Comparison of ENCODE assay signal across 1 cellular context in the genomic region with DNA sequence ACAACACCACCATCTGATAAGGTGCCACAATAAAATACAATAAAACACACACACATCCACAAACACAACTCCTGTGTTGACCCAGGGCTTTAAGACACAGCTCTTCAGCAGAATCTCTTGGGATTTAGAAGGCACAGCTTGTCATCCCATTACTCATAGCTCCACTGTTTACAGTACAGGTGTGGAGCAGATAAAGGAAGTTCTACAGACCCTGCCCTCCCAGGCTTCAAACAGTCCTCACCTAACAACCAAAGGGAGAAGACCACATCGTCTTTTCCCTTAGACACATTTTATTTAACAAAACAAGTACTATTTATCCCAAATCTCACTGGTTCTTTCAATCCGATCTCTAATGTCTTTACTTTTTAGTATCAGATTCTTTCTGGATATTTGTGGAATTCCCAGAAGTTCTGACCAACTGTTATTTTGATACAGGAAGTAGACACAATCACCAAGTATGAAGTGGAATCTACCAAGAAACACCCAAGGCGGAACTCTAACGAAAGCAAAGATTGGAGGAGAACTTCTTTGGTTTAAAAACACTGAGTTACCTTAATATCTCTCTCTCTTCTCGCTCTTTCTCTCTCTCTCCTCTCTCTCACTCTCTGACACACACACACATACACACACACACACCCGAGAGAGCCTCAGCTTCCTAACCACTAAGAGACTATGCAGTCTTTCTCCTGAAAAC.
TF ChIP-seq lines count a peak whose summit lies in the region.

No MANE protein-coding gene starts in this region.

TF ChIP-seq in HEK293, 187 proteins besides CTCF, POLR2A, EP300 and RAD21 (continued from another document and continues in another):
- TF ChIP-seq, protein P1, sequence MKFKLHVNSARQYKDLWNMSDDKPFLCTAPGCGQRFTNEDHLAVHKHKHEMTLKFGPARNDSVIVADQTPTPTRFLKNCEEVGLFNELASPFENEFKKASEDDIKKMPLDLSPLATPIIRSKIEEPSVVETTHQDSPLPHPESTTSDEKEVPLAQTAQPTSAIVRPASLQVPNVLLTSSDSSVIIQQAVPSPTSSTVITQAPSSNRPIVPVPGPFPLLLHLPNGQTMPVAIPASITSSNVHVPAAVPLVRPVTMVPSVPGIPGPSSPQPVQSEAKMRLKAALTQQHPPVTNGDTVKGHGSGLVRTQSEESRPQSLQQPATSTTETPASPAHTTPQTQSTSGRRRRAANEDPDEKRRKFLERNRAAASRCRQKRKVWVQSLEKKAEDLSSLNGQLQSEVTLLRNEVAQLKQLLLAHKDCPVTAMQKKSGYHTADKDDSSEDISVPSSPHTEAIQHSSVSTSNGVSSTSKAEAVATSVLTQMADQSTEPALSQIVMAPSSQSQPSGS (tag by site-specific recombination; IDR thresholded peaks at IDR 0.05; ENCODE audit: low read depth) = no peak
- TF ChIP-seq ZNF138 (tag by site-specific recombination; IDR thresholded peaks at IDR 0.05; ENCODE audit: borderline replicate concordance) (no peak), ZNF391 (tag by site-specific recombination; IDR thresholded peaks at IDR 0.05; ENCODE audit: borderline replicate concordance, low read depth) (no peak), ZNF621 (tag by site-specific recombination; IDR thresholded peaks at IDR 0.05) (no peak), ZNF10 (tag by site-specific recombination; IDR thresholded peaks at IDR 0.05) (0 out of 2 replicates have a peak, but pooled peaks have one; percentile 69), KLF8 (tag by site-specific recombination; IDR thresholded peaks at IDR 0.05) (peak; percentile 84), MEIS1 (CRISPR knock-in tag; IDR thresholded peaks at IDR 0.05; ENCODE audit: borderline replicate concordance) (no peak), SP2 (tag by site-specific recombination; IDR thresholded peaks at IDR 0.05) (peak; percentile 16; the same call in 1 of the 2 replicates), ZNF658 (tag by site-specific recombination; IDR thresholded peaks at IDR 0.05) (no peak), REPIN1 (tag by site-specific recombination; IDR thresholded peaks at IDR 0.05; ENCODE audit: low read depth) (no peak), ZBTB1 (tag by site-specific recombination; IDR thresholded peaks at IDR 0.05) (0 out of 2 replicates have a peak, but pooled peaks have one; percentile 25), HOXD13 (CRISPR knock-in tag; IDR thresholded peaks at IDR 0.05; ENCODE audit: borderline replicate concordance) (no peak), RBAK (tag by site-specific recombination; IDR thresholded peaks at IDR 0.05) (no peak), GLI4 (tag by site-specific recombination; IDR thresholded peaks at IDR 0.05) (no peak), ZNF366 (tag by site-specific recombination; conservative IDR thresholded peaks at IDR 0.05) (peak; percentile 57), ZNF629 (tag by site-specific recombination; IDR thresholded peaks at IDR 0.05) (no peak; the same call in 1 of the 2 replicates), ZNF707 (tag by site-specific recombination; IDR thresholded peaks at IDR 0.05) (no peak), ZNF792 (tag by site-specific recombination; IDR thresholded peaks at IDR 0.05) (peak; percentile 53; the same call in 1 of the 2 replicates), ZNF561 (tag by site-specific recombination; IDR thresholded peaks at IDR 0.05; ENCODE audit: borderline replicate concordance) (peak; percentile 66), ZNF654 (tag by site-specific recombination; IDR thresholded peaks at IDR 0.05; ENCODE audit: low read depth) (no peak; the same call in none of the 2 replicates), BCL11A (tag by site-specific recombination; IDR thresholded peaks at IDR 0.05; ENCODE audit: low read depth) (peak; percentile 61; the same call in 1 of the 2 replicates), BCL11B (tag by site-specific recombination; IDR thresholded peaks at IDR 0.05; ENCODE audit: low read depth) (no peak), SP3 (tag by site-specific recombination; IDR thresholded peaks at IDR 0.05) (0 out of 2 replicates have a peak, but pooled peaks have one; percentile 27), ZNF544 (tag by site-specific recombination; IDR thresholded peaks at IDR 0.05) (no peak), OSR2 (tag by site-specific recombination; IDR thresholded peaks at IDR 0.05) (0 out of 2 replicates have a peak, but pooled peaks have one; percentile 35), ZBTB21 (tag by site-specific recombination; IDR thresholded peaks at IDR 0.05) (peak; percentile 48; the same call in 1 of the 2 replicates), ZBTB20 (tag by site-specific recombination; IDR thresholded peaks at IDR 0.05) (0 out of 2 replicates have a peak, but pooled peaks have one; percentile 19), WT1 (tag by site-specific recombination; IDR thresholded peaks at IDR 0.05) (no peak; the same call in 1 of the 2 replicates), ZNF776 (tag by site-specific recombination; IDR thresholded peaks at IDR 0.05; ENCODE audit: borderline replicate concordance) (no peak), ZNF24 (tag by site-specific recombination; IDR thresholded peaks at IDR 0.05) (0 out of 2 replicates have a peak, but pooled peaks have one; percentile 37), ZNF571 (tag by site-specific recombination; IDR thresholded peaks at IDR 0.05) (no peak), ZNF23 (tag by site-specific recombination; IDR thresholded peaks at IDR 0.05; ENCODE audit: borderline replicate concordance) (no peak)
- TF ChIP-seq, protein P2, sequence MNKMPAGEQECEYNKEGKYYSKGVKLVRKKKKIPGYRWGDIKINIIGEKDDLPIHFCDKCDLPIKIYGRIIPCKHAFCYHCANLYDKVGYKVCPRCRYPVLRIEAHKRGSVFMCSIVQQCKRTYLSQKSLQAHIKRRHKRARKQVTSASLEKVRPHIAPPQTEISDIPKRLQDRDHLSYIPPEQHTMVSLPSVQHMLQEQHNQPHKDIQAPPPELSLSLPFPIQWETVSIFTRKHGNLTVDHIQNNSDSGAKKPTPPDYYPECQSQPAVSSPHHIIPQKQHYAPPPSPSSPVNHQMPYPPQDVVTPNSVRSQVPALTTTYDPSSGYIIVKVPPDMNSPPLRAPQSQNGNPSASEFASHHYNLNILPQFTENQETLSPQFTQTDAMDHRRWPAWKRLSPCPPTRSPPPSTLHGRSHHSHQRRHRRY (tag by site-specific recombination; IDR thresholded peaks at IDR 0.05) = no peak
- TF ChIP-seq, protein P3, sequence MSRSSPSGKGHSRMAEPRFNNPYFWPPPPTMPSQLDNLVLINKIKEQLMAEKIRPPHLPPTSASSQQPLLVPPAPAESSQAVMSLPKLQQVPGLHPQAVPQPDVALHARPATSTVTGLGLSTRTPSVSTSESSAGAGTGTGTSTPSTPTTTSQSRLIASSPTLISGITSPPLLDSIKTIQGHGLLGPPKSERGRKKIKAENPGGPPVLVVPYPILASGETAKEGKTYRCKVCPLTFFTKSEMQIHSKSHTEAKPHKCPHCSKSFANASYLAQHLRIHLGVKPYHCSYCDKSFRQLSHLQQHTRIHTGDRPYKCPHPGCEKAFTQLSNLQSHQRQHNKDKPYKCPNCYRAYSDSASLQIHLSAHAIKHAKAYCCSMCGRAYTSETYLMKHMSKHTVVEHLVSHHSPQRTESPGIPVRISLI (tag by site-specific recombination; IDR thresholded peaks at IDR 0.05) = no peak
- TF ChIP-seq, protein P4, sequence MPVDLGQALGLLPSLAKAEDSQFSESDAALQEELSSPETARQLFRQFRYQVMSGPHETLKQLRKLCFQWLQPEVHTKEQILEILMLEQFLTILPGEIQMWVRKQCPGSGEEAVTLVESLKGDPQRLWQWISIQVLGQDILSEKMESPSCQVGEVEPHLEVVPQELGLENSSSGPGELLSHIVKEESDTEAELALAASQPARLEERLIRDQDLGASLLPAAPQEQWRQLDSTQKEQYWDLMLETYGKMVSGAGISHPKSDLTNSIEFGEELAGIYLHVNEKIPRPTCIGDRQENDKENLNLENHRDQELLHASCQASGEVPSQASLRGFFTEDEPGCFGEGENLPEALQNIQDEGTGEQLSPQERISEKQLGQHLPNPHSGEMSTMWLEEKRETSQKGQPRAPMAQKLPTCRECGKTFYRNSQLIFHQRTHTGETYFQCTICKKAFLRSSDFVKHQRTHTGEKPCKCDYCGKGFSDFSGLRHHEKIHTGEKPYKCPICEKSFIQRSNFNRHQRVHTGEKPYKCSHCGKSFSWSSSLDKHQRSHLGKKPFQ (tag by site-specific recombination; IDR thresholded peaks at IDR 0.05) = no peak
- TF ChIP-seq, protein P5, sequence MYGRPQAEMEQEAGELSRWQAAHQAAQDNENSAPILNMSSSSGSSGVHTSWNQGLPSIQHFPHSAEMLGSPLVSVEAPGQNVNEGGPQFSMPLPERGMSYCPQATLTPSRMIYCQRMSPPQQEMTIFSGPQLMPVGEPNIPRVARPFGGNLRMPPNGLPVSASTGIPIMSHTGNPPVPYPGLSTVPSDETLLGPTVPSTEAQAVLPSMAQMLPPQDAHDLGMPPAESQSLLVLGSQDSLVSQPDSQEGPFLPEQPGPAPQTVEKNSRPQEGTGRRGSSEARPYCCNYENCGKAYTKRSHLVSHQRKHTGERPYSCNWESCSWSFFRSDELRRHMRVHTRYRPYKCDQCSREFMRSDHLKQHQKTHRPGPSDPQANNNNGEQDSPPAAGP (tag by site-specific recombination; IDR thresholded peaks at IDR 0.05) = peak; percentile 98
- TF ChIP-seq, protein P6, sequence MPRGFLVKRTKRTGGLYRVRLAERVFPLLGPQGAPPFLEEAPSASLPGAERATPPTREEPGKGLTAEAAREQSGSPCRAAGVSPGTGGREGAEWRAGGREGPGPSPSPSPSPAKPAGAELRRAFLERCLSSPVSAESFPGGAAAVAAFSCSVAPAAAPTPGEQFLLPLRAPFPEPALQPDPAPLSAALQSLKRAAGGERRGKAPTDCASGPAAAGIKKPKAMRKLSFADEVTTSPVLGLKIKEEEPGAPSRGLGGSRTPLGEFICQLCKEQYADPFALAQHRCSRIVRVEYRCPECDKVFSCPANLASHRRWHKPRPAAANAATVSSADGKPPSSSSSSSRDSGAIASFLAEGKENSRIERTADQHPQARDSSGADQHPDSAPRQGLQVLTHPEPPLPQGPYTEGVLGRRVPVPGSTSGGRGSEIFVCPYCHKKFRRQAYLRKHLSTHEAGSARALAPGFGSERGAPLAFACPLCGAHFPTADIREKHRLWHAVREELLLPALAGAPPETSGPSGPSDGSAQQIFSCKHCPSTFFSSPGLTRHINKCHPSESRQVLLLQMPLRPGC (tag by site-specific recombination; IDR thresholded peaks at IDR 0.05) = no peak
- TF ChIP-seq, protein P7, sequence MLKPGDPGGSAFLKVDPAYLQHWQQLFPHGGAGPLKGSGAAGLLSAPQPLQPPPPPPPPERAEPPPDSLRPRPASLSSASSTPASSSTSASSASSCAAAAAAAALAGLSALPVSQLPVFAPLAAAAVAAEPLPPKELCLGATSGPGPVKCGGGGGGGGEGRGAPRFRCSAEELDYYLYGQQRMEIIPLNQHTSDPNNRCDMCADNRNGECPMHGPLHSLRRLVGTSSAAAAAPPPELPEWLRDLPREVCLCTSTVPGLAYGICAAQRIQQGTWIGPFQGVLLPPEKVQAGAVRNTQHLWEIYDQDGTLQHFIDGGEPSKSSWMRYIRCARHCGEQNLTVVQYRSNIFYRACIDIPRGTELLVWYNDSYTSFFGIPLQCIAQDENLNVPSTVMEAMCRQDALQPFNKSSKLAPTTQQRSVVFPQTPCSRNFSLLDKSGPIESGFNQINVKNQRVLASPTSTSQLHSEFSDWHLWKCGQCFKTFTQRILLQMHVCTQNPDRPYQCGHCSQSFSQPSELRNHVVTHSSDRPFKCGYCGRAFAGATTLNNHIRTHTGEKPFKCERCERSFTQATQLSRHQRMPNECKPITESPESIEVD (tag by site-specific recombination; IDR thresholded peaks at IDR 0.05) = peak; percentile 59
- TF ChIP-seq, protein P8, sequence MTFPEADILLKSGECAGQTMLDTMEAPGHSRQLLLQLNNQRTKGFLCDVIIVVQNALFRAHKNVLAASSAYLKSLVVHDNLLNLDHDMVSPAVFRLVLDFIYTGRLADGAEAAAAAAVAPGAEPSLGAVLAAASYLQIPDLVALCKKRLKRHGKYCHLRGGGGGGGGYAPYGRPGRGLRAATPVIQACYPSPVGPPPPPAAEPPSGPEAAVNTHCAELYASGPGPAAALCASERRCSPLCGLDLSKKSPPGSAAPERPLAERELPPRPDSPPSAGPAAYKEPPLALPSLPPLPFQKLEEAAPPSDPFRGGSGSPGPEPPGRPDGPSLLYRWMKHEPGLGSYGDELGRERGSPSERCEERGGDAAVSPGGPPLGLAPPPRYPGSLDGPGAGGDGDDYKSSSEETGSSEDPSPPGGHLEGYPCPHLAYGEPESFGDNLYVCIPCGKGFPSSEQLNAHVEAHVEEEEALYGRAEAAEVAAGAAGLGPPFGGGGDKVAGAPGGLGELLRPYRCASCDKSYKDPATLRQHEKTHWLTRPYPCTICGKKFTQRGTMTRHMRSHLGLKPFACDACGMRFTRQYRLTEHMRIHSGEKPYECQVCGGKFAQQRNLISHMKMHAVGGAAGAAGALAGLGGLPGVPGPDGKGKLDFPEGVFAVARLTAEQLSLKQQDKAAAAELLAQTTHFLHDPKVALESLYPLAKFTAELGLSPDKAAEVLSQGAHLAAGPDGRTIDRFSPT (tag by site-specific recombination; IDR thresholded peaks at IDR 0.05) = 0 out of 2 replicates have a peak, but pooled peaks have one; percentile 30
- TF ChIP-seq, protein P9, sequence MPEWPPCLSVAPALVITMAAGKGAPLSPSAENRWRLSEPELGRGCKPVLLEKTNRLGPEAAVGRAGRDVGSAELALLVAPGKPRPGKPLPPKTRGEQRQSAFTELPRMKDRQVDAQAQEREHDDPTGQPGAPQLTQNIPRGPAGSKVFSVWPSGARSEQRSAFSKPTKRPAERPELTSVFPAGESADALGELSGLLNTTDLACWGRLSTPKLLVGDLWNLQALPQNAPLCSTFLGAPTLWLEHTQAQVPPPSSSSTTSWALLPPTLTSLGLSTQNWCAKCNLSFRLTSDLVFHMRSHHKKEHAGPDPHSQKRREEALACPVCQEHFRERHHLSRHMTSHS (tag by site-specific recombination; IDR thresholded peaks at IDR 0.05) = no peak
- TF ChIP-seq, protein P10, sequence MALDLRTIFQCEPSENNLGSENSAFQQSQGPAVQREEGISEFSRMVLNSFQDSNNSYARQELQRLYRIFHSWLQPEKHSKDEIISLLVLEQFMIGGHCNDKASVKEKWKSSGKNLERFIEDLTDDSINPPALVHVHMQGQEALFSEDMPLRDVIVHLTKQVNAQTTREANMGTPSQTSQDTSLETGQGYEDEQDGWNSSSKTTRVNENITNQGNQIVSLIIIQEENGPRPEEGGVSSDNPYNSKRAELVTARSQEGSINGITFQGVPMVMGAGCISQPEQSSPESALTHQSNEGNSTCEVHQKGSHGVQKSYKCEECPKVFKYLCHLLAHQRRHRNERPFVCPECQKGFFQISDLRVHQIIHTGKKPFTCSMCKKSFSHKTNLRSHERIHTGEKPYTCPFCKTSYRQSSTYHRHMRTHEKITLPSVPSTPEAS (tag by site-specific recombination; IDR thresholded peaks at IDR 0.05) = peak; percentile 85
- TF ChIP-seq, protein P11, sequence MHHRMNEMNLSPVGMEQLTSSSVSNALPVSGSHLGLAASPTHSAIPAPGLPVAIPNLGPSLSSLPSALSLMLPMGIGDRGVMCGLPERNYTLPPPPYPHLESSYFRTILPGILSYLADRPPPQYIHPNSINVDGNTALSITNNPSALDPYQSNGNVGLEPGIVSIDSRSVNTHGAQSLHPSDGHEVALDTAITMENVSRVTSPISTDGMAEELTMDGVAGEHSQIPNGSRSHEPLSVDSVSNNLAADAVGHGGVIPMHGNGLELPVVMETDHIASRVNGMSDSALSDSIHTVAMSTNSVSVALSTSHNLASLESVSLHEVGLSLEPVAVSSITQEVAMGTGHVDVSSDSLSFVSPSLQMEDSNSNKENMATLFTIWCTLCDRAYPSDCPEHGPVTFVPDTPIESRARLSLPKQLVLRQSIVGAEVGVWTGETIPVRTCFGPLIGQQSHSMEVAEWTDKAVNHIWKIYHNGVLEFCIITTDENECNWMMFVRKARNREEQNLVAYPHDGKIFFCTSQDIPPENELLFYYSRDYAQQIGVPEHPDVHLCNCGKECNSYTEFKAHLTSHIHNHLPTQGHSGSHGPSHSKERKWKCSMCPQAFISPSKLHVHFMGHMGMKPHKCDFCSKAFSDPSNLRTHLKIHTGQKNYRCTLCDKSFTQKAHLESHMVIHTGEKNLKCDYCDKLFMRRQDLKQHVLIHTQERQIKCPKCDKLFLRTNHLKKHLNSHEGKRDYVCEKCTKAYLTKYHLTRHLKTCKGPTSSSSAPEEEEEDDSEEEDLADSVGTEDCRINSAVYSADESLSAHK (tag by site-specific recombination; IDR thresholded peaks at IDR 0.05) = no peak
